ENCODE assay signal across 16 cellular contexts in genomic region chr3:69129531-69129930, GRCh38. TPM values are rescaled to one million over a fixed set of nuclear protein-coding genes. Genes with fewer than 3 reads are reported as not detected.
"Had no signal": no experiment of that assay in that cellular context is flagged by ENCODE, and none has a peak within 500 bp of the region (broad histone marks: within the 10 kb centered on the region; RNA-seq: fewer than 3 reads in every experiment).

No MANE protein-coding gene starts in this region.

- H3K4me3 Mint-ChIP-seq: activated naive CD8-positive, alpha-beta T cell treated with anti-CD3 and anti-CD28 coated beads, Interleukin-2, amount 50 U/mL, for 24 hours; activated T-helper 17 cell treated with anti-CD3 and anti-CD28 coated beads, Interleukin-2, amount 50 U/mL, for 72 hours; stimulated activated memory B cell treated with anti-CD40 and anti-IgM and Interleukin-4, amounts not matched to agents 10 μg/mL and 1 μg/mL and 100 μg/mL, for 72 hours; T-helper 1 cell treated with Interleukin-12 subunit alpha and Interleukin-12 subunit beta and Interleukin-4 antibody, amounts not matched to agents 30 μg/mL and 1 μg/mL, for 36 hours had no signal

- H3K27ac ChIP-seq: dorsolateral prefrontal cortex, foreskin keratinocyte, thyroid gland, WERI-Rb-1 had no signal

- DNase-seq: activated CD4-positive, alpha-beta T cell treated with anti-CD3 and anti-CD28 coated beads, Interleukin-2, amount 50 U/mL, for 48 hours; activated naive CD4-positive, alpha-beta T cell treated with Interleukin-2 at 50 U/mL for 16 hours; activated naive CD8-positive, alpha-beta T cell treated with anti-CD3 and anti-CD28 coated beads, Interleukin-2, amount 50 U/mL, for 24 hours; dorsolateral prefrontal cortex; erythroblast; foreskin keratinocyte; head of caudate nucleus; kidney glomerular epithelial cell; stimulated activated CD4-positive, alpha-beta T cell treated with anti-CD3 and anti-CD28 coated beads, Interleukin-2, amount 100 ng/mL, for 48 hours; thyroid gland; WERI-Rb-1 had no signal

- H3K9me3 ChIP-seq: thyroid gland had no signal

- H3K9me3 Mint-ChIP-seq: activated naive CD8-positive, alpha-beta T cell treated with anti-CD3 and anti-CD28 coated beads, Interleukin-2, amount 50 U/mL, for 24 hours; activated T-helper 17 cell treated with anti-CD3 and anti-CD28 coated beads, Interleukin-2, amount 50 U/mL, for 72 hours; stimulated activated memory B cell treated with anti-CD40 and anti-IgM and Interleukin-4, amounts not matched to agents 10 μg/mL and 1 μg/mL and 100 μg/mL, for 72 hours; T-helper 1 cell treated with Interleukin-12 subunit alpha and Interleukin-12 subunit beta and Interleukin-4 antibody, amounts not matched to agents 30 μg/mL and 1 μg/mL, for 36 hours had no signal

- H3K4me3 ChIP-seq: dorsolateral prefrontal cortex, thyroid gland had no signal

- H3K27ac Mint-ChIP-seq: activated naive CD8-positive, alpha-beta T cell treated with anti-CD3 and anti-CD28 coated beads, Interleukin-2, amount 50 U/mL, for 24 hours; activated T-helper 17 cell treated with anti-CD3 and anti-CD28 coated beads, Interleukin-2, amount 50 U/mL, for 72 hours; stimulated activated memory B cell treated with anti-CD40 and anti-IgM and Interleukin-4, amounts not matched to agents 10 μg/mL and 1 μg/mL and 100 μg/mL, for 72 hours; T-helper 1 cell treated with Interleukin-12 subunit alpha and Interleukin-12 subunit beta and Interleukin-4 antibody, amounts not matched to agents 30 μg/mL and 1 μg/mL, for 36 hours had no signal

- H3K36me3 Mint-ChIP-seq: stimulated activated memory B cell treated with anti-CD40 and anti-IgM and Interleukin-4, amounts not matched to agents 10 μg/mL and 1 μg/mL and 100 μg/mL, for 72 hours had no signal

- H3K4me1 Mint-ChIP-seq: activated naive CD8-positive, alpha-beta T cell treated with anti-CD3 and anti-CD28 coated beads, Interleukin-2, amount 50 U/mL, for 24 hours; activated T-helper 17 cell treated with anti-CD3 and anti-CD28 coated beads, Interleukin-2, amount 50 U/mL, for 72 hours; stimulated activated memory B cell treated with anti-CD40 and anti-IgM and Interleukin-4, amounts not matched to agents 10 μg/mL and 1 μg/mL and 100 μg/mL, for 72 hours had no signal

- H3K4me1 ChIP-seq: foreskin keratinocyte, thyroid gland had no signal

- ATAC-seq: activated naive CD8-positive, alpha-beta T cell treated with anti-CD3 and anti-CD28 coated beads, Interleukin-2, amount 50 U/mL, for 24 hours; activated T-helper 17 cell treated with anti-CD3 and anti-CD28 coated beads, Interleukin-2, amount 50 U/mL, for 72 hours; foreskin keratinocyte; stimulated activated memory B cell treated with anti-CD40 and anti-IgM and Interleukin-4, amounts not matched to agents 10 μg/mL and 1 μg/mL and 100 μg/mL, for 72 hours had no signal

- H3K27me3 ChIP-seq: thyroid gland had no signal

- H3K36me3 ChIP-seq: thyroid gland, WERI-Rb-1 had no signal

- H3K27me3 Mint-ChIP-seq: activated naive CD8-positive, alpha-beta T cell treated with anti-CD3 and anti-CD28 coated beads, Interleukin-2, amount 50 U/mL, for 24 hours; stimulated activated memory B cell treated with anti-CD40 and anti-IgM and Interleukin-4, amounts not matched to agents 10 μg/mL and 1 μg/mL and 100 μg/mL, for 72 hours had no signal

RNA-seq across cellular contexts. Expression of gene LMOD3, which starts 7.1 kb away (rescaled TPM):
- total RNA-seq: activated T-helper 17 cell treated with anti-CD3 and anti-CD28 coated beads, Interleukin-2, amount 50 U/mL, for 72 hours; foreskin keratinocyte; liver; osteoblast had no signal
